Comparison of ENCODE assay signal across 1 cellular context in genomic region chr13:30422056-30422914, GRCh38.
TF ChIP-seq lines count a peak whose summit lies in the region.

Gene UBE2L5 (plus strand): TSS chr13:30422493. CDS start chr13:30427991, 5,498 bp downstream.

TF ChIP-seq in GM12878, 131 proteins besides CTCF, POLR2A, EP300 and RAD21 (continued from another document and continues in another):
- no peak for TF ChIP-seq CEBPZ (IDR thresholded peaks at IDR 0.05; ENCODE audit: low read depth, low read length)
- 0 out of 2 replicates have a peak, but pooled peaks have one; percentile 18 for TF ChIP-seq ZNF687 (IDR thresholded peaks at IDR 0.05)
- TF ChIP-seq FOS (IDR thresholded peaks at IDR 0.05; ENCODE audit: borderline replicate concordance, extremely low read depth, insufficient read length) = no peak
- TF ChIP-seq RUNX3 (IDR thresholded peaks at IDR 0.05; ENCODE audit: low read length) = no peak
- peak; percentile 68; the same call in 1 of the 2 replicates for TF ChIP-seq DPF2 (IDR thresholded peaks at IDR 0.05)
- TF ChIP-seq CBX3 (IDR thresholded peaks at IDR 0.05; ENCODE audit: borderline replicate concordance, low read depth) = no peak
- TF ChIP-seq PBX3 (IDR thresholded peaks at IDR 0.05; ENCODE audit: insufficient replicate concordance, low read depth, low read length) = no peak
- TF ChIP-seq TCF7 (IDR thresholded peaks at IDR 0.05; ENCODE audit: borderline replicate concordance) = no peak
- TF ChIP-seq ZSCAN29 (IDR thresholded peaks at IDR 0.05) = no peak
- no peak for TF ChIP-seq HDAC2 (IDR thresholded peaks at IDR 0.05)
- no peak for TF ChIP-seq SMAD1 (IDR thresholded peaks at IDR 0.05; ENCODE audit: low read depth, partially characterized antibody)
- no peak for TF ChIP-seq POLR2AphosphoS5 (IDR thresholded peaks at IDR 0.05; ENCODE audit: low read length)
- no peak for TF ChIP-seq MYB (IDR thresholded peaks at IDR 0.05; ENCODE audit: borderline replicate concordance, low read depth, low read length)
- no peak for TF ChIP-seq PAX8 (IDR thresholded peaks at IDR 0.05)
- TF ChIP-seq SUZ12 (IDR thresholded peaks at IDR 0.05; ENCODE audit: unreplicated experiment) = no peak
- no peak for TF ChIP-seq ASH2L (IDR thresholded peaks at IDR 0.05; ENCODE audit: borderline replicate concordance, low read depth)
- TF ChIP-seq E2F8 (IDR thresholded peaks at IDR 0.05; ENCODE audit: low read depth, partially characterized antibody) = no peak
- no peak for TF ChIP-seq SP1 (IDR thresholded peaks at IDR 0.05; ENCODE audit: low read depth, low read length)
- TF ChIP-seq PKNOX1 (IDR thresholded peaks at IDR 0.05) = no peak
- TF ChIP-seq ZNF217 (IDR thresholded peaks at IDR 0.05) = no peak
- no peak; the same call in 1 of the 2 replicates for TF ChIP-seq RELB (IDR thresholded peaks at IDR 0.05; ENCODE audit: low read depth)
- no peak for TF ChIP-seq ATF2 (IDR thresholded peaks at IDR 0.05; ENCODE audit: low read length)
- no peak for TF ChIP-seq SREBF2 (IDR thresholded peaks at IDR 0.05; ENCODE audit: low read length)
- no peak for TF ChIP-seq KDM1A (IDR thresholded peaks at IDR 0.05; ENCODE audit: borderline replicate concordance)
- peak; percentile 67 for TF ChIP-seq GATAD2B (conservative IDR thresholded peaks at IDR 0.05; ENCODE audit: low read depth)
- no peak for TF ChIP-seq EZH2 (IDR thresholded peaks at IDR 0.05; ENCODE audit: borderline replicate concordance, control insufficient read depth, low read depth, low read length)
- TF ChIP-seq PAX5 (IDR thresholded peaks at IDR 0.05; ENCODE audit: borderline replicate concordance, low read depth, low read length) = no peak
- no peak for TF ChIP-seq MTA3 (IDR thresholded peaks at IDR 0.05; ENCODE audit: borderline replicate concordance, low read length)
- no peak for TF ChIP-seq CREM (IDR thresholded peaks at IDR 0.05; ENCODE audit: low read depth)
- peak; percentile 73; the same call in 1 of the 2 replicates for TF ChIP-seq NKRF (conservative IDR thresholded peaks at IDR 0.05)
- TF ChIP-seq MEF2B (IDR thresholded peaks at IDR 0.05; ENCODE audit: partially characterized antibody, poor library complexity, severe bottlenecking) = no peak
- TF ChIP-seq EED (IDR thresholded peaks at IDR 0.05; ENCODE audit: low read depth) = no peak; the same call in 1 of the 2 replicates
- TF ChIP-seq RELA (IDR thresholded peaks at IDR 0.05; ENCODE audit: borderline replicate concordance, partially characterized antibody) = no peak
- peak in 1 of 2 experiments; percentile 66; a peak in 1 of 4 replicates for TF ChIP-seq BHLHE40 (IDR thresholded peaks at IDR 0.05; ENCODE audit: borderline replicate concordance in 1 of 2, low read depth in 2 of 2, low read length in 1 of 2)
- TF ChIP-seq ZZZ3 (IDR thresholded peaks at IDR 0.05; ENCODE audit: control insufficient read depth, insufficient read length, low read depth) = no peak
- 0 out of 2 replicates have a peak, but pooled peaks have one; percentile 25 for TF ChIP-seq BACH1 (IDR thresholded peaks at IDR 0.05; ENCODE audit: borderline replicate concordance)
- no peak for TF ChIP-seq BCL11A (IDR thresholded peaks at IDR 0.05; ENCODE audit: low read depth, low read length)
- TF ChIP-seq NFYA (IDR thresholded peaks at IDR 0.05; ENCODE audit: borderline replicate concordance, low read depth, low read length) = no peak
